Comparison of ENCODE assay signal across 18 cellular contexts in the genomic region with DNA sequence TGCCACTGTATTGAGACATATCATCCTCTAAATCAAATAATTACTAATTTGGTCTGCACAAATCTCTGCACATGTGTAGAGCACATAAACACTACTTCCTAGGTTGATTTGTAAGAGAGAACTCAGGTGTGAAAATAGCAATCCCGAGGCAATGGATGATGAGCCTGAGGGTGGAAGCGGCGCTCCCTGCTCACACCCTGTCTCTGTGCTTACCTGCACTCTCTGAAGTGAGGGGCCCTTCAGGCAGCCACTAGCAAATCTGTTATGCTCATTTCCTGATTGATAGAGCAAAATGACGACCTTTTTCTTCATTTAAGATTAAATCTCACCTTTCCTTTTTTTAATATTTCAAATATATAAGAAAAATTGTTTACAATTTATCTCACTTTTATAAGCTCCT.
A peak's percentile ranks its signal among the peaks of the same experiment; 100 is the strongest.
DNase-seq lines count a peak whose midpoint lies in the region; ATAC-seq and TF ChIP-seq lines count a peak whose summit lies in the region.
"Had no signal": no experiment of that assay in that cellular context is flagged by ENCODE, and none has a peak within 500 bp of the region (broad histone marks: within the 10 kb centered on the region; RNA-seq: fewer than 3 reads in every experiment).

No MANE protein-coding gene starts in this region.

- no peaks in the 10 kb centered on the region for H3K79me2 ChIP-seq in GM23338 (replicated peaks; ENCODE audit: insufficient read depth)

- H3K4me1 ChIP-seq in GM23338 (ENCODE audit: insufficient read depth) (peaks cover 9% of the 10 kb centered on the region), endodermal cell (ENCODE audit: control insufficient read depth, insufficient read depth, low read length) (no peaks in the 10 kb centered on the region)
- H3K4me1 ChIP-seq: A549; BLaER1 treated with 17β-estradiol and CSF1 and Interleukin-3, amounts not matched to agents 10 nM and 100 nM; Caco-2 had no signal

- DNase-seq in GM23338 (ENCODE audit: low spot score) (no peak), NCI-H69 (lab: John Stamatoyannopoulos, UW) (peak; percentile 60), WTC11 (ENCODE audit: low spot score) (no peak), endodermal cell (no peak)
- DNase-seq in activated naive CD4-positive, alpha-beta T cell treated with anti-CD3 and anti-CD28 coated beads, Interleukin-2, amount 10 ng/mL, durations not matched to agents 7 days and 5 days: no peak
- DNase-seq: AML-193; Caco-2; Calu3; CD4-positive, alpha-beta T cell; CD8-positive, alpha-beta T cell; DMS79 treated with DMSO at 0.1 percent for 48 hours; GF-D8 had no signal

- POLR2A ChIA-PET in WTC11 (lab: Charles Lee): no interaction called here

- WGBS in endodermal cell (ENCODE audit: insufficient coverage in 1 of 2, insufficient read length in 1 of 2), 2 experiments: 89% methylated on average over 4 of the region's 4 CpGs; no CpG with 5 or more reads in 1 of the 2 experiments

- H3K27ac Mint-ChIP-seq in GM23338: no peak overlapping the region
- H3K27ac Mint-ChIP-seq in WTC11: peak overlapping the region; percentile 73
- no peak overlapping the region for H3K27ac Mint-ChIP-seq in endodermal cell
- H3K27ac Mint-ChIP-seq in activated naive CD4-positive, alpha-beta T cell treated with anti-CD3 and anti-CD28 coated beads, Interleukin-2, amount 10 ng/mL, durations not matched to agents 7 days and 5 days: no peak overlapping the region
- H3K27ac Mint-ChIP-seq: B cell; CD4-positive, alpha-beta T cell; CD8-positive, alpha-beta T cell had no signal

- H3K4me1 Mint-ChIP-seq in GM23338 (peaks cover 11% of the 10 kb centered on the region), WTC11 (peaks cover 18% of the 10 kb centered on the region), endodermal cell (peaks cover 1% of the 10 kb centered on the region)
- no peaks in the 10 kb centered on the region for H3K4me1 Mint-ChIP-seq in activated naive CD4-positive, alpha-beta T cell treated with anti-CD3 and anti-CD28 coated beads, Interleukin-2, amount 10 ng/mL, durations not matched to agents 7 days and 5 days
- H3K4me1 Mint-ChIP-seq: B cell had no signal

- no peaks in the 10 kb centered on the region for H3F3A ChIP-seq in GM23338 (replicated peaks; ENCODE audit: low read depth)

- no peaks in the 10 kb centered on the region for H4K20me1 ChIP-seq in GM23338 (replicated peaks; ENCODE audit: insufficient read depth)
- H4K20me1 ChIP-seq: BLaER1 treated with 17β-estradiol and CSF1 and Interleukin-3, amounts not matched to agents 10 nM and 100 nM had no signal

- H3K9me3 ChIP-seq in endodermal cell (ENCODE audit: control insufficient read depth, low read length): peaks cover 24% of the 10 kb centered on the region
- H3K9me3 ChIP-seq: A549; BLaER1 treated with 17β-estradiol and CSF1 and Interleukin-3, amounts not matched to agents 10 nM and 100 nM; Caco-2 had no signal

- no peak for TF ChIP-seq CTCF in GM23338 (conservative IDR thresholded peaks at IDR 0.05; ENCODE audit: low read depth in 2 of 2)
- TF ChIP-seq CTCF in WTC11 (IDR thresholded peaks at IDR 0.05): no peak
- no peak for TF ChIP-seq CTCF in endodermal cell (conservative IDR thresholded peaks at IDR 0.05)

- H3K4me3 ChIP-seq in GM23338 (no peak overlapping the region), endodermal cell (ENCODE audit: low read length) (no peak overlapping the region)
- H3K4me3 ChIP-seq: A549; BLaER1 treated with 17β-estradiol and CSF1 and Interleukin-3, amounts not matched to agents 10 nM and 100 nM had no signal

- H3K27ac ChIP-seq in GM23338 (ENCODE audit: low read depth): no peak overlapping the region
- H3K27ac ChIP-seq in endodermal cell (ENCODE audit: low read depth, low read length): no peak overlapping the region
- H3K27ac ChIP-seq: 22Rv1; A549; BLaER1 treated with 17β-estradiol and CSF1 and Interleukin-3, amounts not matched to agents 10 nM and 100 nM; C4-2B had no signal

- peaks cover 20% of the 10 kb centered on the region; the same call in 1 of the 2 replicates for H3K9me2 ChIP-seq in GM23338 (ENCODE audit: insufficient read depth)

- ATAC-seq in GM23338 (peak; percentile 75), WTC11 (peak; percentile 73), GM21390 (IDR thresholded peaks at IDR 0.05; ENCODE audit: unreplicated experiment) (no peak)
- ATAC-seq: A549; CD8-positive, alpha-beta T cell had no signal

- no peak overlapping the region for H2AFZ ChIP-seq in GM23338

- H3K4me2 ChIP-seq in GM23338: no peak overlapping the region
- H3K4me2 ChIP-seq: A549; BLaER1 treated with 17β-estradiol and CSF1 and Interleukin-3, amounts not matched to agents 10 nM and 100 nM had no signal

- peaks cover 3% of the 10 kb centered on the region; the same call in 1 of the 3 replicates for H3K36me3 Mint-ChIP-seq in GM23338 (ENCODE audit: low read depth)
- no peaks in the 10 kb centered on the region for H3K36me3 Mint-ChIP-seq in WTC11
- no peaks in the 10 kb centered on the region for H3K36me3 Mint-ChIP-seq in endodermal cell (ENCODE audit: low read depth)
- H3K36me3 Mint-ChIP-seq in activated naive CD4-positive, alpha-beta T cell treated with anti-CD3 and anti-CD28 coated beads, Interleukin-2, amount 10 ng/mL, durations not matched to agents 7 days and 5 days: no peaks in the 10 kb centered on the region
- H3K36me3 Mint-ChIP-seq: CD8-positive, alpha-beta T cell had no signal

- H3K27me3 Mint-ChIP-seq in GM23338 (ENCODE audit: insufficient read depth, low read depth, poor library complexity): no peaks in the 10 kb centered on the region
- H3K27me3 Mint-ChIP-seq in WTC11 (ENCODE audit: low read depth): no peaks in the 10 kb centered on the region
- no peaks in the 10 kb centered on the region for H3K27me3 Mint-ChIP-seq in endodermal cell (ENCODE audit: insufficient read depth)
- no peaks in the 10 kb centered on the region for H3K27me3 Mint-ChIP-seq in activated naive CD4-positive, alpha-beta T cell treated with anti-CD3 and anti-CD28 coated beads, Interleukin-2, amount 10 ng/mL, durations not matched to agents 7 days and 5 days
- H3K27me3 Mint-ChIP-seq: B cell; CD4-positive, alpha-beta T cell had no signal

- H3K9me3 Mint-ChIP-seq in GM23338 (no peaks in the 10 kb centered on the region), WTC11 (peaks cover 8% of the 10 kb centered on the region; the same call in 1 of the 2 replicates), endodermal cell (peaks cover 6% of the 10 kb centered on the region)
- peaks cover 4% of the 10 kb centered on the region for H3K9me3 Mint-ChIP-seq in activated naive CD4-positive, alpha-beta T cell treated with anti-CD3 and anti-CD28 coated beads, Interleukin-2, amount 10 ng/mL, durations not matched to agents 7 days and 5 days

- H3K27me3 ChIP-seq in GM23338 (ENCODE audit: insufficient read depth) (no peaks in the 10 kb centered on the region), endodermal cell (ENCODE audit: control insufficient read depth, insufficient read depth, low read length, poor library complexity, severe bottlenecking) (no peaks in the 10 kb centered on the region)
- H3K27me3 ChIP-seq: BLaER1 treated with 17β-estradiol and CSF1 and Interleukin-3, amounts not matched to agents 10 nM and 100 nM had no signal

- H3K36me3 ChIP-seq in GM23338 (ENCODE audit: insufficient read depth): no peaks in the 10 kb centered on the region; the same call in 1 of the 2 replicates
- no peaks in the 10 kb centered on the region for H3K36me3 ChIP-seq in endodermal cell (ENCODE audit: control insufficient read depth, insufficient read depth, low read length)
- H3K36me3 ChIP-seq: BLaER1 treated with 17β-estradiol and CSF1 and Interleukin-3, amounts not matched to agents 10 nM and 100 nM had no signal

- H3K4me3 Mint-ChIP-seq in GM23338: no peak overlapping the region
- no peak overlapping the region for H3K4me3 Mint-ChIP-seq in WTC11
- H3K4me3 Mint-ChIP-seq in endodermal cell: no peak overlapping the region
- no peak overlapping the region for H3K4me3 Mint-ChIP-seq in activated naive CD4-positive, alpha-beta T cell treated with anti-CD3 and anti-CD28 coated beads, Interleukin-2, amount 10 ng/mL, durations not matched to agents 7 days and 5 days
- H3K4me3 Mint-ChIP-seq: B cell; CD4-positive, alpha-beta T cell; CD8-positive, alpha-beta T cell had no signal

- no peak overlapping the region for H3K9ac ChIP-seq in endodermal cell (ENCODE audit: extremely low read depth, low read length, poor library complexity, severe bottlenecking)
- H3K9ac ChIP-seq: BLaER1 treated with 17β-estradiol and CSF1 and Interleukin-3, amounts not matched to agents 10 nM and 100 nM had no signal

- CTCF ChIA-PET in WTC11 (lab: Charles Lee): no interaction called here
- CTCF ChIA-PET in activated naive CD4-positive, alpha-beta T cell treated with anti-CD3 and anti-CD28 coated beads, Interleukin-2, amount 10 ng/mL, durations not matched to agents 7 days and 5 days (lab: Charles Lee): no interaction called here

TF ChIP-seq in GM23338, 12 proteins besides CTCF, POLR2A, EP300 and RAD21 (continues in another document):
- no peak for TF ChIP-seq ZNF114 (CRISPR knock-in tag; IDR thresholded peaks at IDR 0.05)
- TF ChIP-seq EZH2phosphoT487 (IDR thresholded peaks at IDR 0.05; ENCODE audit: unreplicated experiment): no peak
- TF ChIP-seq NANOG (IDR thresholded peaks at IDR 0.05; ENCODE audit: borderline replicate concordance): no peak
- no peak for TF ChIP-seq STAT1 (IDR thresholded peaks at IDR 0.05; ENCODE audit: unreplicated experiment)
- no peak for TF ChIP-seq CREB1 (CRISPR knock-in tag; IDR thresholded peaks at IDR 0.05; ENCODE audit: low read depth)
